Comparison of ENCODE assay signal across 16 cellular contexts in the genomic region with DNA sequence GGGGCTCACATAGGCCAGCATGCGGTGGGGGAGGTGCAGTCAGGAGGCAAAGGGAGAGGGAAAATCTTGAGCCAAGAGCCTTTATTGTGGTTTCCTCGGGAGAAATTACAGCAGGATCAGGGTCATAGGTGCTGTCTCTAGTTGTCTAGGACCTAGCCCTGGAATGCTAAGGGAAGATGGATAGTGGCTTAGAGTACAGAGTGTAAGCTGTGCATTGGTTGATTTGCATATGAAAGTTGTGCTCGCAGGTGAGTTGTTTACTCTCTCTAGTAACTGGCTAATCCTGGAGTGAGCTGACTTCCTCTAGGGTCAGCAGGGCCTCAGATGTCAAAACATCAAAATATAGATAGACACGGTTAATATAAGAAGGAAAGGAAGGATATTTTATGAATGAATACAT.
A peak's percentile ranks its signal among the peaks of the same experiment; 100 is the strongest.
DNase-seq lines count a peak whose midpoint lies in the region; ATAC-seq, FAIRE-seq and TF ChIP-seq lines count a peak whose summit lies in the region.
"Had no signal": no experiment of that assay in that cellular context is flagged by ENCODE, and none has a peak within 500 bp of the region (broad histone marks: within the 10 kb centered on the region; RNA-seq: fewer than 3 reads in every experiment).

No MANE protein-coding gene starts in this region.

- TF ChIP-seq POLR2A in H1 (IDR thresholded peaks at IDR 0.05; ENCODE audit: control extremely low read depth in 1 of 2, low read depth in 2 of 2, low read length in 2 of 2) = no peak

- no peak overlapping the region for H3K23ac ChIP-seq in H1 (ENCODE audit: insufficient read length)
- H3K23ac ChIP-seq in neuronal stem cell (ENCODE audit: low read depth, low read length, poor library complexity) = no peak overlapping the region

- peak; percentile 55 for FAIRE-seq in H1 (lab: Jason Lieb, UNC)
- FAIRE-seq: GM12878, GM19239, H54 had no signal

- H3K27me3 ChIP-seq in H1 (replicated peaks in 1 of 4; ENCODE audit: control insufficient read depth in 3 of 4, extremely low read depth in 1 of 4, insufficient read depth in 3 of 4, low read length in 3 of 4) (no peaks in the 10 kb centered on the region), neuronal stem cell (ENCODE audit: control insufficient read depth in 3 of 3, insufficient read depth in 3 of 3, low read depth in 1 of 3, low read length in 3 of 3) (no peaks in the 10 kb centered on the region)
- H3K27me3 ChIP-seq: BLaER1 had no signal

- TF ChIP-seq CTCF in H1 (IDR thresholded peaks at IDR 0.05; ENCODE audit: control extremely low read depth in 1 of 3, insufficient read depth in 1 of 3, low read depth in 1 of 3, low read length in 3 of 3) = no peak

- H3K14ac ChIP-seq in H1 (ENCODE audit: insufficient read length) = no peak overlapping the region
- no peak overlapping the region for H3K14ac ChIP-seq in neuronal stem cell (ENCODE audit: low read length)

- H3K56ac ChIP-seq in H1 (replicated peaks; ENCODE audit: insufficient read length, low read depth, low read length) = no peak overlapping the region

- 75% methylated on average over 4 of the region's 4 CpGs; no CpG with 5 or more reads in 1 of the 2 experiments for WGBS in H1 (ENCODE audit: extremely low coverage in 1 of 2, insufficient coverage in 1 of 2, insufficient read length in 1 of 2, insufficient replicate concordance in 2 of 2, low coverage in 1 of 2, low lambda C conversion rate in 2 of 2, missing lambda C conversion rate in 1 of 2), 2 experiments
- WGBS in neuronal stem cell (ENCODE audit: extremely low coverage in 2 of 2, insufficient read length in 2 of 2, insufficient replicate concordance in 1 of 2), 2 donors = no CpG with 5 or more reads among the region's 4 CpGs

- H2BK20ac ChIP-seq in H1 (ENCODE audit: low read length) = no peak overlapping the region

- no peaks in the 10 kb centered on the region for H3K9me3 ChIP-seq in H1 (ENCODE audit: insufficient read depth in 2 of 2, low read depth in 1 of 2, low read length in 1 of 2)
- peaks cover 0 to 2% of the 10 kb centered on the region in 2 donors for H3K9me3 ChIP-seq in neuronal stem cell (replicated peaks in 1 of 2; ENCODE audit: control insufficient read depth in 2 of 2, insufficient read depth in 1 of 2, low read depth in 1 of 2, low read length in 2 of 2)
- H3K9me3 ChIP-seq: BLaER1, Caco-2 had no signal

- peaks cover 3 to 7% (median 6%) of the 10 kb centered on the region in 4 experiments for H3K4me1 ChIP-seq in H1 (replicated peaks in 1 of 4; ENCODE audit: control insufficient read depth in 3 of 4, insufficient read depth in 4 of 4, low read length in 3 of 4)
- peaks cover 3 to 5% of the 10 kb centered on the region in 2 donors for H3K4me1 ChIP-seq in neuronal stem cell (ENCODE audit: control insufficient read depth in 2 of 2, insufficient read depth in 1 of 2, low read depth in 1 of 2, low read length in 2 of 2)
- H3K4me1 ChIP-seq: BLaER1, Caco-2 had no signal

- no peak for ATAC-seq in GM18502 (IDR thresholded peaks at IDR 0.05; ENCODE audit: poor library complexity, unreplicated experiment)
- ATAC-seq: GM12878 had no signal

- H3K4me3 ChIP-seq in H1 (ENCODE audit: extremely low read depth in 1 of 4, insufficient read depth in 2 of 4, low read depth in 3 of 4, low read length in 4 of 4) (no peak overlapping the region), neuronal stem cell (ENCODE audit: low read length in 2 of 2) (no peak overlapping the region)
- H3K4me3 ChIP-seq: BLaER1, GM12878 had no signal

- H3K18ac ChIP-seq in H1 (ENCODE audit: extremely low read depth, low read length) (no peak overlapping the region), neuronal stem cell (ENCODE audit: low read length) (no peak overlapping the region)

- H3K4me2 ChIP-seq in H1 (ENCODE audit: insufficient read depth in 1 of 2, low read depth in 2 of 2, low read length in 2 of 2) (peak overlapping the region; percentile 2 to 48; a peak in 3 of 4 replicates), neuronal stem cell (ENCODE audit: insufficient read depth, low read length, poor library complexity, severe bottlenecking) (no peak overlapping the region)
- H3K4me2 ChIP-seq: BLaER1 had no signal

- H3K79me2 ChIP-seq in H1 (ENCODE audit: control insufficient read depth in 1 of 2, insufficient read depth in 2 of 2, low read length in 2 of 2) = no peaks in the 10 kb centered on the region

- H2BK5ac ChIP-seq in H1 (ENCODE audit: low read depth, low read length) (no peak overlapping the region), neuronal stem cell (ENCODE audit: low read length) (no peak overlapping the region)

- no peak overlapping the region for H2AK5ac ChIP-seq in H1 (ENCODE audit: low read depth, low read length)
- no peak overlapping the region for H2AK5ac ChIP-seq in neuronal stem cell (ENCODE audit: low read depth, low read length)

- no peak overlapping the region for H4K5ac ChIP-seq in H1 (ENCODE audit: insufficient read length, low read depth, low read length)

- H2BK15ac ChIP-seq in H1 (ENCODE audit: low read length) = no peak overlapping the region
- H2BK15ac ChIP-seq in neuronal stem cell (ENCODE audit: low read length) = no peak overlapping the region

- H4K8ac ChIP-seq in H1 (ENCODE audit: extremely low read depth, insufficient read depth, low read length) (no peak overlapping the region), neuronal stem cell (ENCODE audit: low read depth, low read length) (peak overlapping the region; percentile 43)

- no peak overlapping the region for H3K4me3 Mint-ChIP-seq in activated T-cell treated with anti-CD3 and anti-CD28 coated beads, Interleukin-2, amount 50 U/mL, for 24 hours
- H3K4me3 Mint-ChIP-seq: CD8-positive, alpha-beta memory T cell had no signal

- TF ChIP-seq RAD21 in H1 (IDR thresholded peaks at IDR 0.05 in 1 of 2, conservative IDR thresholded peaks at IDR 0.05 in 1 of 2; ENCODE audit: low read depth in 2 of 2, low read length in 2 of 2) = no peak

- H4K20me1 ChIP-seq in H1 (replicated peaks in 1 of 2; ENCODE audit: control insufficient read depth in 1 of 2, insufficient read depth in 2 of 2, low read length in 2 of 2) = no peaks in the 10 kb centered on the region
- H4K20me1 ChIP-seq: BLaER1 had no signal

- H3K9ac ChIP-seq in H1 (replicated peaks in 1 of 4; ENCODE audit: extremely low read depth in 1 of 4, low read depth in 3 of 4, low read length in 3 of 4) = no peak overlapping the region
- no peak overlapping the region for H3K9ac ChIP-seq in neuronal stem cell (ENCODE audit: low read depth, low read length, poor library complexity)
- H3K9ac ChIP-seq: BLaER1 had no signal

- H3K79me1 ChIP-seq in H1 (ENCODE audit: low read depth, low read length) = no peaks in the 10 kb centered on the region
- no peaks in the 10 kb centered on the region for H3K79me1 ChIP-seq in neuronal stem cell (ENCODE audit: low read depth, low read length)

- POLR2A ChIA-PET in H1 (lab: Charles Lee; ENCODE audit: partially characterized antibody) = no interaction called here

- no peaks in the 10 kb centered on the region for H3K4me1 Mint-ChIP-seq in activated T-cell treated with anti-CD3 and anti-CD28 coated beads, Interleukin-2, amount 50 U/mL, for 24 hours (ENCODE audit: low read depth)
- H3K4me1 Mint-ChIP-seq: CD8-positive, alpha-beta memory T cell had no signal

- peaks cover 12% of the 10 kb centered on the region for H3K9me3 Mint-ChIP-seq in activated T-cell treated with anti-CD3 and anti-CD28 coated beads, Interleukin-2, amount 50 U/mL, for 24 hours

- TF ChIP-seq EP300 in H1 (IDR thresholded peaks at IDR 0.05; ENCODE audit: borderline replicate concordance in 1 of 2, low read depth in 2 of 2, low read length in 2 of 2) = no peak

- H3K36me3 Mint-ChIP-seq in activated T-cell treated with anti-CD3 and anti-CD28 coated beads, Interleukin-2, amount 50 U/mL, for 24 hours (ENCODE audit: low read depth) = no peaks in the 10 kb centered on the region
- H3K36me3 Mint-ChIP-seq: CD8-positive, alpha-beta memory T cell had no signal

- no peak overlapping the region for H3K4ac ChIP-seq in H1 (replicated peaks; ENCODE audit: insufficient read length, low read depth, low read length)
- H3K4ac ChIP-seq in neuronal stem cell (ENCODE audit: low read length) = no peak overlapping the region

- H2AFZ ChIP-seq in H1 (ENCODE audit: low read length) = no peak overlapping the region
- no peak overlapping the region for H2AFZ ChIP-seq in neuronal stem cell (ENCODE audit: low read length)

- H3K27ac ChIP-seq in H1 (ENCODE audit: low read depth, low read length) (no peak overlapping the region), neuronal stem cell (replicated peaks; ENCODE audit: low read length) (no peak overlapping the region)
- H3K27ac ChIP-seq: 22Rv1, BLaER1 had no signal

- no peak overlapping the region for H3K27ac Mint-ChIP-seq in activated T-cell treated with anti-CD3 and anti-CD28 coated beads, Interleukin-2, amount 50 U/mL, for 24 hours
- H3K27ac Mint-ChIP-seq: CD8-positive, alpha-beta memory T cell had no signal

- H2BK12ac ChIP-seq in H1 (ENCODE audit: low read depth, low read length) (no peak overlapping the region; the same call in 1 of the 2 replicates), neuronal stem cell (ENCODE audit: low read length) (no peak overlapping the region)

- H3K36me3 ChIP-seq in H1 (ENCODE audit: control insufficient read depth in 2 of 4, insufficient read depth in 4 of 4, low read length in 3 of 4) (no peaks in the 10 kb centered on the region; a peak in 1 of 8 replicates), neuronal stem cell (replicated peaks in 1 of 2; ENCODE audit: control insufficient read depth in 2 of 2, insufficient read depth in 2 of 2, low read length in 2 of 2) (no peaks in the 10 kb centered on the region)
- H3K36me3 ChIP-seq: BLaER1 had no signal

- no peaks in the 10 kb centered on the region for H3K23me2 ChIP-seq in H1 (ENCODE audit: low read depth, low read length)

- H3K27me3 Mint-ChIP-seq in activated T-cell treated with anti-CD3 and anti-CD28 coated beads, Interleukin-2, amount 50 U/mL, for 24 hours = no peaks in the 10 kb centered on the region
- H3K27me3 Mint-ChIP-seq: CD8-positive, alpha-beta memory T cell had no signal

- CTCF ChIA-PET in H1 (lab: Charles Lee; ENCODE audit: partially characterized antibody) = no interaction called here

- DNase-seq in DMS53 (lab: John Stamatoyannopoulos, UW) = peak; percentile 23
- DNase-seq in DMS53 treated with DMSO at 0.1 percent for 48 hours (lab: John Stamatoyannopoulos, UW; ENCODE audit: unreplicated experiment) = no peak
- no peak for DNase-seq in H1 (ENCODE audit: low read depth in 1 of 2, low spot score in 2 of 2)
- DNase-seq in islet precursor cell = peak; percentile 52
- no peak for DNase-seq in neuronal stem cell (ENCODE audit: low spot score)
- no peak for DNase-seq in activated T-cell treated with anti-CD3 and anti-CD28 coated beads, Interleukin-2, amount 50 U/mL, for 24 hours
- no peak for DNase-seq in SKM-1 treated with dmso at 0.1 percent for 144 hours (lab: John Stamatoyannopoulos, UW; ENCODE audit: unreplicated experiment)
- DNase-seq: AML-193; Caco-2; CD8-positive, alpha-beta memory T cell had no signal

- H2BK120ac ChIP-seq in H1 (replicated peaks; ENCODE audit: low read depth, low read length) (no peak overlapping the region), neuronal stem cell (ENCODE audit: low read depth, low read length) (no peak overlapping the region)

- H4K91ac ChIP-seq in H1 (replicated peaks; ENCODE audit: insufficient read length, low read length) (no peak overlapping the region), neuronal stem cell (ENCODE audit: low read depth, low read length, poor library complexity) (no peak overlapping the region)

TF ChIP-seq in H1, 55 proteins besides CTCF, POLR2A, EP300 and RAD21 (continues in another document):
- no peak for TF ChIP-seq SP1 (IDR thresholded peaks at IDR 0.05; ENCODE audit: low read depth, low read length)

Comparison
In these comparisons a context has a peak if more than half of its experiments do, and no peak if none do; other contexts are left out.
1. DNase-seq: peak in DMS53 (single experiment) and islet precursor cell (single experiment); none in DMS53 treated with DMSO at 0.1 percent for 48 hours (single experiment), H1 (0 of 2), neuronal stem cell (single experiment), activated T-cell treated with anti-CD3 and anti-CD28 coated beads, Interleukin-2, amount 50 U/mL, for 24 hours (single experiment) and SKM-1 treated with dmso at 0.1 percent for 144 hours (single experiment).